Comparison of ENCODE assay signal across 13 cellular contexts in the genomic region with DNA sequence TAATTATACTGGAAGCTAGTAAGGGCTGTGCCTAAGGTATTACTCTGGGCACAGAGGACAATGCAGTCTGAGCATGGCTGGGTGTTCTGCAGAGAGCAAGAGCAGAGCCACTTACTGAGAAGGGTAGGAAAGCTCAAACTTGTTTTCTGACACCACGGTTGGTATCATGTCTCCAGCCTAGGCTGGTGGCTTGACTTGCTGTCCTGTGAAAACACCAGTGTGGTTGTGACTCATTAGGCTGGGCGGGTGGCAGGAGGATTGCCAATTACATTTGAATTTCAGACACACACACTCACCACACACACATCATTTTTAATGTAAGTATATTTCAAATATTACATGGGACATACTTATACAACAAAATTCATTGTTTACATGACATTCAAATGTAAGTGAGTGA. TPM values are rescaled to one million over a fixed set of nuclear protein-coding genes. Genes with fewer than 3 reads are reported as not detected.
A peak's percentile ranks its signal among the peaks of the same experiment; 100 is the strongest.
DNase-seq lines count a peak whose midpoint lies in the region; ATAC-seq lines count a peak whose summit lies in the region.
"Had no signal": no experiment of that assay in that cellular context is flagged by ENCODE, and none has a peak within 500 bp of the region (broad histone marks: within the 10 kb centered on the region; RNA-seq: fewer than 3 reads in every experiment).

No MANE protein-coding gene starts in this region.

- DNase-seq in Daoy (ENCODE audit: low read depth) (peak; percentile 58), HT1080 (ENCODE audit: low read depth) (peak; percentile 48), amniotic epithelial cell (ENCODE audit: low read depth) (peak; percentile 11), hepatic stellate cell (ENCODE audit: low spot score) (peak; percentile 25), NCI-H526 treated with DMSO at 0.1 percent for 48 hours (lab: John Stamatoyannopoulos, UW) (no peak)
- DNase-seq in stimulated activated CD4-positive, alpha-beta T cell treated with anti-CD3 and anti-CD28 coated beads, Interleukin-4, amount 100 ng/mL, for 1 hour, result no peak
- DNase-seq: body of pancreas, KG1, SJCRH30, tibial artery, WERI-Rb-1 had no signal

- ATAC-seq in GM18861 (IDR thresholded peaks at IDR 0.05; ENCODE audit: unreplicated experiment) (no peak), GM18498 (IDR thresholded peaks at IDR 0.05; ENCODE audit: unreplicated experiment) (no peak)

RNA-seq across cellular contexts. Expression of a gene that starts 19.7 kb away (rescaled TPM):
- total RNA-seq in Daoy (2014; rRNA removed; shearing (Covaris generic)), result 4.3 and 10.1 TPM in 2 replicates
- 4.9 and 6.4 TPM in 2 replicates for total RNA-seq in HT1080 (2014; rRNA removed; shearing (Covaris generic))
- 5.7 and 7.0 TPM in 2 replicates for polyA plus RNA-seq in HT1080 (2015; cell fraction: cytosol; rRNA removed)
- 9.9 and 10.2 TPM in 2 replicates for polyA plus RNA-seq in HT1080 (2015; cell fraction: nucleus; rRNA removed)

Comparison
In these comparisons a context has a peak if more than half of its experiments do, and no peak if none do; other contexts are left out.
1. DNase-seq: peak in Daoy (single experiment), HT1080 (single experiment), amniotic epithelial cell (single experiment) and hepatic stellate cell (single experiment); none in stimulated activated CD4-positive, alpha-beta T cell treated with anti-CD3 and anti-CD28 coated beads, Interleukin-4, amount 100 ng/mL, for 1 hour (single experiment) and NCI-H526 treated with DMSO at 0.1 percent for 48 hours (single experiment).